Comparison of ENCODE assay signal across 1 cellular context in genomic region chr1:32351077-32351858, GRCh38.
TF ChIP-seq lines count a peak whose summit lies in the region.

No MANE protein-coding gene starts in this region.

TF ChIP-seq in HCT116, 20 proteins besides CTCF, POLR2A, EP300 and RAD21 (continued from another document):
- TF ChIP-seq ZBTB33 (IDR thresholded peaks at IDR 0.05; ENCODE audit: extremely low read depth, insufficient replicate concordance, low read length) (no peak), SP1 (IDR thresholded peaks at IDR 0.05; ENCODE audit: low read depth) (peak; percentile 63), REST (IDR thresholded peaks at IDR 0.05; ENCODE audit: low read depth) (no peak), ZFX (IDR thresholded peaks at IDR 0.05) (peak; percentile 80), EZH2phosphoT487 (IDR thresholded peaks at IDR 0.05; ENCODE audit: borderline replicate concordance) (no peak), YY1 (IDR thresholded peaks at IDR 0.05; ENCODE audit: extremely low read depth, insufficient replicate concordance, low read depth, low read length) (no peak), ATF3 (IDR thresholded peaks at IDR 0.05) (no peak), JUND (IDR thresholded peaks at IDR 0.05) (no peak), MAX (IDR thresholded peaks at IDR 0.05) (peak; percentile 98)
